ENCODE assay signal across 14 cellular contexts in genomic region chr7:103993551-103993950, GRCh38. TPM values are rescaled to one million over a fixed set of nuclear protein-coding genes. Genes with fewer than 3 reads are reported as not detected.
DNase-seq lines count a peak whose midpoint lies in the region; ATAC-seq and TF ChIP-seq lines count a peak whose summit lies in the region.
"Had no signal": no experiment of that assay in that cellular context is flagged by ENCODE, and none has a peak within 500 bp of the region (broad histone marks: within the 10 kb centered on the region; RNA-seq: fewer than 3 reads in every experiment).

No MANE protein-coding gene starts in this region.

- intact Hi-C loops in stomach (cut with DNase I; ENCODE audit: low total_unique reads): no loop called here
- intact Hi-C loops in esophagus squamous epithelium (cut with DNase I): no loop called here

- DNase-seq in EL: peak; percentile 32
- DNase-seq in M059J (ENCODE audit: low read depth): peak; percentile 30
- DNase-seq in glomerular visceral epithelial cell (ENCODE audit: extremely low spot score): peak; percentile 68
- no peak for DNase-seq in stomach
- DNase-seq in esophagus squamous epithelium (lab: John Stamatoyannopoulos, UW): no peak
- no peak for DNase-seq in activated CD8-positive, alpha-beta memory T cell treated with anti-CD3 and anti-CD28 coated beads, Interleukin-2, amount 50 U/mL, for 48 hours
- DNase-seq: AML-193, DMS53, GDM1 had no signal

- no peak for TF ChIP-seq EP300 in stomach (IDR thresholded peaks at IDR 0.05)

- no peaks in the 10 kb centered on the region for H3K36me3 ChIP-seq in stomach
- no peaks in the 10 kb centered on the region for H3K36me3 ChIP-seq in esophagus squamous epithelium
- H3K36me3 ChIP-seq: BLaER1, HAP-1 had no signal

- H3K27me3 ChIP-seq in stomach: peaks cover 0 to 49% (median 36%) of the 10 kb centered on the region in 3 donors
- H3K27me3 ChIP-seq in esophagus squamous epithelium: peaks cover 0 to 40% (median 7%) of the 10 kb centered on the region in 4 donors

- no peak overlapping the region for H3K4me3 ChIP-seq in stomach
- H3K4me3 ChIP-seq in esophagus squamous epithelium: no peak overlapping the region
- H3K4me3 ChIP-seq: BLaER1, HAP-1 had no signal

- ATAC-seq in HG02588 (IDR thresholded peaks at IDR 0.05; ENCODE audit: unreplicated experiment): no peak
- ATAC-seq: HepG2 had no signal

- H3K27ac ChIP-seq in stomach (no peak overlapping the region), esophagus squamous epithelium (no peak overlapping the region)
- H3K27ac ChIP-seq: BLaER1 had no signal

- no peaks in the 10 kb centered on the region for H3K9me3 ChIP-seq in stomach
- H3K9me3 ChIP-seq in esophagus squamous epithelium: no peaks in the 10 kb centered on the region
- H3K9me3 ChIP-seq: HAP-1 had no signal

- TF ChIP-seq CTCF in stomach (IDR thresholded peaks at IDR 0.05) (no peak), esophagus squamous epithelium (IDR thresholded peaks at IDR 0.05) (no peak)

- no peak for TF ChIP-seq POLR2A in stomach (IDR thresholded peaks at IDR 0.05)
- TF ChIP-seq POLR2A in esophagus squamous epithelium (IDR thresholded peaks at IDR 0.05): no peak

- H3K4me1 ChIP-seq in stomach (peaks cover 12 to 22% (median 18%) of the 10 kb centered on the region in 4 donors), esophagus squamous epithelium (peaks cover 0 to 22% (median 13%) of the 10 kb centered on the region in 3 donors)

- WGBS in stomach, 5 donors: 88 to 95% (median 89%) methylated on average over 1 of the region's 1 CpG
- WGBS in esophagus squamous epithelium, 2 donors: 83 to 86% methylated on average over 1 of the region's 1 CpG

RNA-seq across cellular contexts. Expression of gene RELN, which starts 4.1 kb away (rescaled TPM):
- 1.0 and 1.6 TPM in 2 replicates for total RNA-seq in M059J (2014; rRNA removed; shearing (Covaris generic))
- 10 to 100 TPM in 1 of 5 donors, 1 to 10 TPM in 3, under 1 TPM in 1; 0.89 to 14.3 (median 3.5) TPM for total RNA-seq in stomach
- polyA plus RNA-seq in stomach: 1 to 10 TPM in 1 of 3 donors, under 1 TPM in 2; 0.19 to 2.6 (median 0.58) TPM
- 1 to 10 TPM in 2 of 4 donors, under 1 TPM in 2; 0.68 to 6.5 (median 1.00) TPM for total RNA-seq in esophagus squamous epithelium
- total RNA-seq: A673 had no signal

Comparison
In these comparisons a context has a peak if more than half of its experiments do, and no peak if none do; other contexts are left out.
1. DNase-seq: peak in EL (single experiment), M059J (single experiment) and glomerular visceral epithelial cell (single experiment); none in stomach (single experiment), esophagus squamous epithelium (single experiment) and activated CD8-positive, alpha-beta memory T cell treated with anti-CD3 and anti-CD28 coated beads, Interleukin-2, amount 50 U/mL, for 48 hours (single experiment).